In genomic region chr11:99371257-99371656, GRCh38 we compare ENCODE assay signal across 14 cellular contexts.
DNase-seq lines count a peak whose midpoint lies in the region; ATAC-seq, FAIRE-seq and TF ChIP-seq lines count a peak whose summit lies in the region.
"Had no signal": no experiment of that assay in that cellular context is flagged by ENCODE, and none has a peak within 500 bp of the region (broad histone marks: within the 10 kb centered on the region; RNA-seq: fewer than 3 reads in every experiment).

No MANE protein-coding gene starts in this region.

- no peaks in the 10 kb centered on the region for H3F3A ChIP-seq in MM.1S (ENCODE audit: insufficient read depth, low read length)

- no peaks in the 10 kb centered on the region for H4K20me1 ChIP-seq in MM.1S (ENCODE audit: insufficient read depth, low read length)

- H3K36me3 ChIP-seq in bronchial epithelial cell (ENCODE audit: control insufficient read depth, insufficient read depth, low read length): no peaks in the 10 kb centered on the region
- no peaks in the 10 kb centered on the region for H3K36me3 ChIP-seq in MM.1S (replicated peaks; ENCODE audit: insufficient read depth, low read length)

- no peak overlapping the region for H3K9ac ChIP-seq in MM.1S (ENCODE audit: low read length)

- H3K4me1 ChIP-seq in MM.1S (ENCODE audit: low read length): peaks cover 13% of the 10 kb centered on the region

- DNase-seq in ELR (ENCODE audit: low read depth) (peak; percentile 66), M059J (ENCODE audit: low read depth) (peak; percentile 41), bronchial epithelial cell (ENCODE audit: low read depth) (peak; percentile 1), myocyte (ENCODE audit: low read depth) (peak; percentile 17), OCI-M1 (lab: John Stamatoyannopoulos, UW) (no peak), NCI-H2029 (lab: John Stamatoyannopoulos, UW) (no peak), MM.1S (no peak)
- DNase-seq: GDM1, Karpas-422, NCI-H187, NCI-H526 had no signal

- H3K79me2 ChIP-seq in MM.1S (ENCODE audit: low read length): no peaks in the 10 kb centered on the region

- H3K4me3 ChIP-seq in bronchial epithelial cell (ENCODE audit: low read depth, low read length) (no peak overlapping the region), MM.1S (ENCODE audit: low read length) (no peak overlapping the region)

- no peak overlapping the region for H3K4me2 ChIP-seq in MM.1S (ENCODE audit: low read depth, low read length)

- H2AFZ ChIP-seq in MM.1S (ENCODE audit: low read length): no peak overlapping the region

- FAIRE-seq in bronchial epithelial cell (lab: Jason Lieb, UNC): no peak

- no peak overlapping the region for H3K27ac ChIP-seq in MM.1S (ENCODE audit: low read length)
- H3K27ac ChIP-seq: HL-60 had no signal

- TF ChIP-seq CTCF in bronchial epithelial cell (IDR thresholded peaks at IDR 0.05; ENCODE audit: insufficient read depth, low read length, severe bottlenecking) (no peak), MM.1S (IDR thresholded peaks at IDR 0.05; ENCODE audit: low read length) (no peak)

- ATAC-seq in HG03442 (IDR thresholded peaks at IDR 0.05; ENCODE audit: unreplicated experiment): no peak
- ATAC-seq: Panc1 had no signal

- H3K27me3 ChIP-seq in bronchial epithelial cell (ENCODE audit: control insufficient read depth, insufficient read depth, low read length) (no peaks in the 10 kb centered on the region), MM.1S (replicated peaks; ENCODE audit: insufficient read depth, low read length) (no peaks in the 10 kb centered on the region)

- H3K9me3 ChIP-seq in MM.1S (replicated peaks; ENCODE audit: insufficient read depth, low read length): no peaks in the 10 kb centered on the region

- no peaks in the 10 kb centered on the region for H3K9me2 ChIP-seq in MM.1S (replicated peaks; ENCODE audit: insufficient read depth, low read length)

Comparison
In these comparisons a context has a peak if more than half of its experiments do, and no peak if none do; other contexts are left out.
1. DNase-seq: peak in ELR (single experiment), M059J (single experiment), bronchial epithelial cell (single experiment) and myocyte (single experiment); none in OCI-M1 (single experiment), NCI-H2029 (single experiment) and MM.1S (single experiment).